18 cellular contexts compared by ENCODE assay signal in the genomic region with DNA sequence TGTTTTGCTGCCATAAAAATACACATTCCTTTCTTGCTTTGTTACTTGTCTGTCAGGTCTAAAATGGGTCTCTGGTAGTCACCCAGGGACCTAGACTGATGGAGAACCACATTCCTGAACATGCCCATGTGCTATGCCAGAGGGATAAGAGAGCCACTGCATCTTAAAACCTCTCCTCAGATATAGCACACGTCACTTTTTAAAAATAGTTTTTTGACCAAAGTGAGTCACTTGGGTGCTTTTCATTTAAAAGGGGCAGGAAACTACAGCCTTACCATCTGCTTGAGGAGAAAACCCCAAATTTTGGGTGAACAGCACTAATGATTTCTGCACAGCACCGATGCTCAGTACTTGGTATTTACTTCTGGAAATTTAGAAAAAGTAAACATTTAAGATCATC.
DNase-seq lines count a peak whose midpoint lies in the region; ATAC-seq and TF ChIP-seq lines count a peak whose summit lies in the region.
"Had no signal": no experiment of that assay in that cellular context is flagged by ENCODE, and none has a peak within 500 bp of the region (broad histone marks: within the 10 kb centered on the region; RNA-seq: fewer than 3 reads in every experiment).

No MANE protein-coding gene starts in this region.

- H3K27me3 ChIP-seq in thyroid gland: no peaks in the 10 kb centered on the region

- ATAC-seq in GM21367 (IDR thresholded peaks at IDR 0.05; ENCODE audit: unreplicated experiment): peak; percentile 64
- peak; percentile 56 for ATAC-seq in HG03469 (IDR thresholded peaks at IDR 0.05; ENCODE audit: unreplicated experiment)
- ATAC-seq: activated naive CD4-positive, alpha-beta T cell treated with anti-CD3 and anti-CD28 coated beads, Interleukin-2, amount 50 U/mL, for 72 hours had no signal

- peaks cover 0 to 6% of the 10 kb centered on the region in 2 donors for H3K4me1 ChIP-seq in thyroid gland

- peak; percentile 73 for DNase-seq in EH (ENCODE audit: low read depth)
- peak; percentile 29 for DNase-seq in fibroblast of mammary gland (ENCODE audit: low read depth)
- no peak for DNase-seq in LoVo (ENCODE audit: low spot score)
- DNase-seq in thyroid gland: no peak
- no peak for DNase-seq in cerebellar nuclear complex (lab: John Stamatoyannopoulos, UW)
- DNase-seq in NCI-H226: no peak
- DNase-seq: ACHN; activated CD4-positive, CD25-positive, alpha-beta regulatory T cell; KBM-7; kidney; midbrain; NCI-H2081; NCI-H774; small intestine had no signal

- TF ChIP-seq CTCF in fibroblast of mammary gland (conservative IDR thresholded peaks at IDR 0.05; ENCODE audit: control insufficient read depth, insufficient read depth, low read depth, low read length) (no peak), thyroid gland (IDR thresholded peaks at IDR 0.05) (no peak)

- H3K36me3 ChIP-seq in thyroid gland: no peaks in the 10 kb centered on the region

- WGBS in thyroid gland, 2 donors: 89 to 91% methylated on average over 2 of the region's 2 CpGs

- H3K4me3 ChIP-seq in fibroblast of mammary gland (ENCODE audit: control insufficient read depth, low read depth, low read length) (no peak overlapping the region), thyroid gland (replicated peaks in 1 of 3) (no peak overlapping the region)

- H3K9me3 ChIP-seq in thyroid gland: no peaks in the 10 kb centered on the region

- intact Hi-C loops in thyroid gland (cut with DNase I): no loop called here

- H3K27ac ChIP-seq in thyroid gland: no peak overlapping the region
- H3K27ac ChIP-seq: RWPE1 had no signal

- TF ChIP-seq POLR2A in thyroid gland (IDR thresholded peaks at IDR 0.05): no peak

Comparison
In these comparisons a context has a peak if more than half of its experiments do, and no peak if none do; other contexts are left out.
1. DNase-seq: peak in EH (single experiment) and fibroblast of mammary gland (single experiment); none in LoVo (single experiment), thyroid gland (0 of 2), cerebellar nuclear complex (0 of 2) and NCI-H226 (single experiment).